ENCODE assay signal across 9 cellular contexts in the genomic region with DNA sequence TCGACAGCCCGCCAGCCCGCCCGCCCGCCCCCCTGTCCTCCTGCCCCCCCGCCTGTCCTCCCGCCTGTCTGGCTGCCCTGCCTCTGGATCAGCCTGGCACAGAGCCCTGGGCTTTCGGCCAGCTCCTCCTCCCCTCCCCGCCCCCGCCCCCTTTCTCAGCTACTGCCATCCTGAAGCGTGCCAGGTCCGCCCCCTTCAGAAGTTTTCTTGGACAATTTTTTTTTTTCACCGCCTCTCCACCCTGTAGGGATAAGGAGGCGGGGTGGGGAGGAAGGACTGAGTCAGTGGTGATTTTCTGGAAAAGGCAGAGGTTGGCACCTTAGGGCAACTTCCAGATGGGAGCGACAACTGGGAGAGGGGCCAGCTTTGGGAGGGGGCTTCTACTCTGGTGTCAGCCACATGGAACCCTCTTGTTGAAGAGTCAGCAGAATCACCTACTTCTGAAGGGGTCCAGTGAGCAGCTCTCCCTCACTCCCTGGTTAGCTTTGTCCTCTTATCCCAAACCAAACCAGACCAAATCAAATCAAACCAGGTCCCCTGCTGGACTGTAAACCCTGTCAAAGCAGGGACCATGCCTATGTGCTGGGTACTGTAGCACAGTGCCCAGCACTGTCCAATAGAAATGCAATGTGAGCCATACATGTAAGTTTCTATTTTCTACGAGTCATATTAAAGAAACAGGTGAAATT. TPM values are rescaled to one million over a fixed set of nuclear protein-coding genes. Genes with fewer than 3 reads are reported as not detected.
DNase-seq lines count a peak whose midpoint lies in the region; ATAC-seq, FAIRE-seq and TF ChIP-seq lines count a peak whose summit lies in the region.
"Had no signal": no experiment of that assay in that cellular context is flagged by ENCODE, and none has a peak within 500 bp of the region (broad histone marks: within the 10 kb centered on the region; RNA-seq: fewer than 3 reads in every experiment).

No MANE protein-coding gene starts in this region.

- FAIRE-seq in H54 (lab: Jason Lieb, UNC) = no peak

- no peak for TF ChIP-seq CTCF in fibroblast of the aortic adventitia (IDR thresholded peaks at IDR 0.05; ENCODE audit: insufficient read depth, low read length)
- TF ChIP-seq CTCF in smooth muscle cell (IDR thresholded peaks at IDR 0.05; ENCODE audit: borderline replicate concordance, insufficient read depth, poor library complexity, severe bottlenecking) = no peak

- no peaks in the 10 kb centered on the region for H3K9me3 ChIP-seq in smooth muscle cell (replicated peaks; ENCODE audit: low read depth)

- no peak overlapping the region for H3K4me2 ChIP-seq in smooth muscle cell

- H3K36me3 ChIP-seq in smooth muscle cell (ENCODE audit: low read depth) = no peaks in the 10 kb centered on the region

- H3K36me3 Mint-ChIP-seq in activated naive CD4-positive, alpha-beta T cell treated with anti-CD3 and anti-CD28 coated beads, Interleukin-2, amount 50 U/mL, for 72 hours = no peaks in the 10 kb centered on the region

- 59% methylated on average over 15 of the region's 16 CpGs for WGBS in smooth muscle cell (ENCODE audit: low lambda C conversion rate)

- peak overlapping the region; percentile 41 for H3K27ac ChIP-seq in smooth muscle cell (ENCODE audit: low read depth)

- H3K4me1 ChIP-seq in smooth muscle cell (ENCODE audit: low read depth) = peaks cover 87% of the 10 kb centered on the region

- H3K27ac Mint-ChIP-seq in activated naive CD4-positive, alpha-beta T cell treated with anti-CD3 and anti-CD28 coated beads, Interleukin-2, amount 50 U/mL, for 72 hours = no peak overlapping the region
- H3K27ac Mint-ChIP-seq: effector memory CD8-positive, alpha-beta T cell had no signal

- H3K4me3 ChIP-seq in fibroblast of the aortic adventitia (ENCODE audit: low read depth, low read length) (no peak overlapping the region), smooth muscle cell (no peak overlapping the region)

- no peak overlapping the region for H3K9ac ChIP-seq in smooth muscle cell (ENCODE audit: low read depth)

- H3K79me2 ChIP-seq in smooth muscle cell (ENCODE audit: low read depth) = peaks cover 99% of the 10 kb centered on the region

- H3K9me3 Mint-ChIP-seq in activated naive CD4-positive, alpha-beta T cell treated with anti-CD3 and anti-CD28 coated beads, Interleukin-2, amount 50 U/mL, for 72 hours = no peaks in the 10 kb centered on the region
- H3K9me3 Mint-ChIP-seq: effector memory CD8-positive, alpha-beta T cell had no signal

- no peak for ATAC-seq in GM19463 (IDR thresholded peaks at IDR 0.05; ENCODE audit: unreplicated experiment)
- ATAC-seq in activated naive CD4-positive, alpha-beta T cell treated with anti-CD3 and anti-CD28 coated beads, Interleukin-2, amount 50 U/mL, for 72 hours = no peak
- ATAC-seq: effector memory CD8-positive, alpha-beta T cell had no signal

- DNase-seq in H54 (ENCODE audit: insufficient read length, low spot score) (peak; percentile 95), RPMI7951 (ENCODE audit: low read depth) (peak; percentile 88), fibroblast of the aortic adventitia (ENCODE audit: low read depth) (peak; percentile 82), smooth muscle cell (lab: John Stamatoyannopoulos, UW; ENCODE audit: unreplicated experiment) (peak; percentile 52)
- DNase-seq in activated naive CD4-positive, alpha-beta T cell treated with anti-CD3 and anti-CD28 coated beads, Interleukin-2, amount 50 U/mL, for 72 hours (ENCODE audit: low spot score in 2 of 2) = no peak
- DNase-seq in activated T-cell treated with anti-CD3 and anti-CD28 coated beads, Interleukin-2, amount 50 U/mL, for 48 hours = no peak
- DNase-seq: activated CD4-positive, alpha-beta T cell treated with anti-CD3 and anti-CD28 coated beads, Interleukin-2, amount 50 U/mL, for 4 hours; effector memory CD8-positive, alpha-beta T cell had no signal

- no peak for TF ChIP-seq POLR2A in H54 (IDR thresholded peaks at IDR 0.05; ENCODE audit: low read depth, low read length)

- H4K20me1 ChIP-seq in smooth muscle cell (ENCODE audit: low read depth) = peaks cover 95% of the 10 kb centered on the region

- no peak overlapping the region for H2AFZ ChIP-seq in smooth muscle cell (ENCODE audit: low read depth)

- H3K27me3 ChIP-seq in smooth muscle cell (ENCODE audit: low read depth) = no peaks in the 10 kb centered on the region

- H3F3A ChIP-seq in smooth muscle cell (ENCODE audit: low read depth) = peaks cover 45% of the 10 kb centered on the region

RNA-seq across cellular contexts. Expression of a gene that starts 19.7 kb away (rescaled TPM):
- total RNA-seq in RPMI7951 (2014; rRNA removed; shearing (Covaris generic)) = 4.0 and 5.0 TPM in 2 replicates
- total RNA-seq in fibroblast of the aortic adventitia (ENCODE audit: low replicate concordance) (0.49 and 5.0 TPM in 2 replicates), smooth muscle cell (51.0 and 54.6 TPM in 2 replicates)
- polyA plus RNA-seq in smooth muscle cell = 49.7 and 51.4 TPM in 2 replicates
- total RNA-seq in activated naive CD4-positive, alpha-beta T cell treated with anti-CD3 and anti-CD28 coated beads, Interleukin-2, amount 50 U/mL, for 72 hours = under 1 TPM in 1 of 2 donors, not detected in 1; 0.49 TPM

RNA-seq across cellular contexts. Expression of a gene that starts 48.5 kb away (rescaled TPM):
- total RNA-seq in RPMI7951 (2014; rRNA removed; shearing (Covaris generic)) = not detected in 2 replicates
- total RNA-seq in fibroblast of the aortic adventitia (ENCODE audit: low replicate concordance) = not detected in 2 replicates
- total RNA-seq in smooth muscle cell = not detected in 2 replicates
- 1.6 and 1.9 TPM in 2 replicates for polyA plus RNA-seq in smooth muscle cell
- not detected for total RNA-seq in activated naive CD4-positive, alpha-beta T cell treated with anti-CD3 and anti-CD28 coated beads, Interleukin-2, amount 50 U/mL, for 72 hours

Comparison
In these comparisons a context has a peak if more than half of its experiments do, and no peak if none do; other contexts are left out.
1. DNase-seq: peak in H54 (single experiment), RPMI7951 (single experiment), fibroblast of the aortic adventitia (single experiment) and smooth muscle cell (single experiment); none in activated naive CD4-positive, alpha-beta T cell treated with anti-CD3 and anti-CD28 coated beads, Interleukin-2, amount 50 U/mL, for 72 hours (0 of 2) and activated T-cell treated with anti-CD3 and anti-CD28 coated beads, Interleukin-2, amount 50 U/mL, for 48 hours (0 of 2).